Comparison of ENCODE assay signal across 8 cellular contexts in the genomic region with DNA sequence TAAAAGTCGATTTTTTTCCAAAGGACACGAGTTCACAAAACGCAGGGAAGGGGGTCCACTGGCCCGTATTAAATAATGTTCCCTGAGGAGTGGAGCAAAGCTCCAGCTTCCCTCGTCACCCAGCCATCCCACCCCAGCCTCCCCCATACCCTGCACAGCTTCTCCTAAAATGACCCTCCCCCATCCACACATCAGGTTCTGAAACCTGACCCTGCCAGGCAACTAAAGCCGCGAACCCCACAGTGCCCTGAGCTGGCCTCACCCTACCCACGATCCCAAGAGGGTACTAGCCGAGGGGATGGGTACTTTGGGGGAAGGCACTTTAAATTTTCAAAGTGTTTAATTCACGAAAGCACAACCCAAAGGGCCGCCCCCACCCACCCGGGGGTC. TPM values are rescaled to one million over a fixed set of nuclear protein-coding genes. Genes with fewer than 3 reads are reported as not detected.
DNase-seq lines count a peak whose midpoint lies in the region; ATAC-seq and TF ChIP-seq lines count a peak whose summit lies in the region.

No MANE protein-coding gene starts in this region.

- DNase-seq in GM06990 (ENCODE audit: extremely low read depth, insufficient read length) (no peak), dermis blood vessel endothelial cell (no peak), G401 (ENCODE audit: low spot score) (no peak)
- DNase-seq in stimulated activated naive CD8-positive, alpha-beta T cell treated with anti-CD3 and anti-CD28 coated beads, Interleukin-15, amount 100 ng/mL, for 72 hours, result no peak

- peaks cover 17% of the 10 kb centered on the region for H3K4me1 Mint-ChIP-seq in activated naive CD8-positive, alpha-beta T cell (ENCODE audit: low read depth)
- peaks cover 8% of the 10 kb centered on the region for H3K4me1 Mint-ChIP-seq in stimulated activated naive CD8-positive, alpha-beta T cell treated with anti-CD3 and anti-CD28 coated beads, Interleukin-15, amount 100 ng/mL, for 72 hours

- H3K27me3 ChIP-seq in GM06990 (replicated peaks; ENCODE audit: control insufficient read depth, insufficient read depth, low read length), result no peaks in the 10 kb centered on the region

- H3K27ac Mint-ChIP-seq in activated naive CD8-positive, alpha-beta T cell, result peak overlapping the region; percentile 79
- peak overlapping the region; percentile 89 to 90 for H3K27ac Mint-ChIP-seq in stimulated activated naive CD8-positive, alpha-beta T cell treated with anti-CD3 and anti-CD28 coated beads, Interleukin-15, amount 100 ng/mL, for 72 hours

- H3K9me3 Mint-ChIP-seq in activated naive CD8-positive, alpha-beta T cell (ENCODE audit: low read depth), result no peaks in the 10 kb centered on the region
- no peaks in the 10 kb centered on the region for H3K9me3 Mint-ChIP-seq in stimulated activated naive CD8-positive, alpha-beta T cell treated with anti-CD3 and anti-CD28 coated beads, Interleukin-15, amount 100 ng/mL, for 72 hours

- peak overlapping the region; percentile 73 for H3K4me3 ChIP-seq in GM06990 (replicated peaks; ENCODE audit: low read depth, low read length)
- H3K4me3 ChIP-seq in iPS-18c (ENCODE audit: insufficient read depth, low read depth, low read length), result peak overlapping the region; percentile 81

- peak; percentile 2 for ATAC-seq in HG03103 (IDR thresholded peaks at IDR 0.05; ENCODE audit: low read depth, unreplicated experiment)
- peak; percentile 11 for ATAC-seq in stimulated activated naive CD8-positive, alpha-beta T cell treated with anti-CD3 and anti-CD28 coated beads, Interleukin-15, amount 100 ng/mL, for 72 hours
- ATAC-seq in GM21529 (IDR thresholded peaks at IDR 0.05; ENCODE audit: unreplicated experiment), result no peak

- H3K36me3 ChIP-seq in GM06990 (ENCODE audit: control insufficient read depth, insufficient read depth, low read length), result no peaks in the 10 kb centered on the region

- peak overlapping the region; percentile 82 for H3K4me3 Mint-ChIP-seq in activated naive CD8-positive, alpha-beta T cell
- H3K4me3 Mint-ChIP-seq in stimulated activated naive CD8-positive, alpha-beta T cell treated with anti-CD3 and anti-CD28 coated beads, Interleukin-15, amount 100 ng/mL, for 72 hours, result peak overlapping the region; percentile 82 to 83

- no peak for TF ChIP-seq CTCF in GM06990 (IDR thresholded peaks at IDR 0.05; ENCODE audit: insufficient read depth, low read length, poor library complexity, severe bottlenecking)

- H3K9me3 ChIP-seq in iPS-18c (ENCODE audit: control insufficient read depth, insufficient read depth, low read length), result peaks cover 2% of the 10 kb centered on the region

- in situ Hi-C loops in G401 (cut with HindIII; ENCODE audit: low sequenced_read_pairs), result no loop called here

- no peaks in the 10 kb centered on the region for H3K27me3 Mint-ChIP-seq in activated naive CD8-positive, alpha-beta T cell
- H3K27me3 Mint-ChIP-seq in stimulated activated naive CD8-positive, alpha-beta T cell treated with anti-CD3 and anti-CD28 coated beads, Interleukin-15, amount 100 ng/mL, for 72 hours, result no peaks in the 10 kb centered on the region

- no peaks in the 10 kb centered on the region for H3K36me3 Mint-ChIP-seq in activated naive CD8-positive, alpha-beta T cell

RNA-seq across cellular contexts. Expression of a gene that starts 0.6 kb away (rescaled TPM):
- total RNA-seq in dermis blood vessel endothelial cell, result 5.6 and 10.9 TPM in 2 replicates
- total RNA-seq in G401 (2014; rRNA removed; shearing (Covaris generic)), result 21.0 and 21.9 TPM in 2 replicates

RNA-seq across cellular contexts. Expression of a gene that starts 0.7 kb away (rescaled TPM):
- 0.05 TPM in 1 of 2 replicates, not detected in the other for total RNA-seq in dermis blood vessel endothelial cell
- total RNA-seq in G401 (2014; rRNA removed; shearing (Covaris generic)), result not detected in 2 replicates
